In genomic region chr1:145711213-145711651, GRCh38 we compare ENCODE assay signal across 1 cellular context.
A peak's percentile ranks its signal among the peaks of the same experiment; 100 is the strongest.
TF ChIP-seq lines count a peak whose summit lies in the region.

No MANE protein-coding gene starts in this region.

TF ChIP-seq in HepG2, 621 proteins besides CTCF, POLR2A, EP300 and RAD21 (continued from another document and continues in another):
- TF ChIP-seq, protein P1, sequence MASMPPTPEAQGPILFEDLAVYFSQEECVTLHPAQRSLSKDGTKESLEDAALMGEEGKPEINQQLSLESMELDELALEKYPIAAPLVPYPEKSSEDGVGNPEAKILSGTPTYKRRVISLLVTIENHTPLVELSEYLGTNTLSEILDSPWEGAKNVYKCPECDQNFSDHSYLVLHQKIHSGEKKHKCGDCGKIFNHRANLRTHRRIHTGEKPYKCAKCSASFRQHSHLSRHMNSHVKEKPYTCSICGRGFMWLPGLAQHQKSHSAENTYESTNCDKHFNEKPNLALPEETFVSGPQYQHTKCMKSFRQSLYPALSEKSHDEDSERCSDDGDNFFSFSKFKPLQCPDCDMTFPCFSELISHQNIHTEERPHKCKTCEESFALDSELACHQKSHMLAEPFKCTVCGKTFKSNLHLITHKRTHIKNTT (CRISPR knock-in tag; IDR thresholded peaks at IDR 0.05): no peak
- TF ChIP-seq SIX4 (CRISPR knock-in tag; IDR thresholded peaks at IDR 0.05) (no peak), KLF13 (CRISPR knock-in tag; IDR thresholded peaks at IDR 0.05) (no peak), ZNF331 (CRISPR knock-in tag; IDR thresholded peaks at IDR 0.05) (peak; percentile 42; the same call in 1 of the 2 replicates), ZNF12 (CRISPR knock-in tag; IDR thresholded peaks at IDR 0.05) (peak; percentile 27; the same call in 1 of the 2 replicates), NR2F1 (CRISPR knock-in tag; IDR thresholded peaks at IDR 0.05) (no peak), MXD4 (CRISPR knock-in tag; IDR thresholded peaks at IDR 0.05) (no peak), ZNF503 (CRISPR knock-in tag; IDR thresholded peaks at IDR 0.05) (peak; percentile 59; the same call in 1 of the 2 replicates), ZBTB7A (CRISPR knock-in tag; IDR thresholded peaks at IDR 0.05) (peak; percentile 53; the same call in 1 of the 2 replicates), HNF1B (CRISPR knock-in tag; IDR thresholded peaks at IDR 0.05) (peak; percentile 56; the same call in 1 of the 2 replicates), PAX8 (CRISPR knock-in tag; IDR thresholded peaks at IDR 0.05; ENCODE audit: borderline replicate concordance) (no peak), ZNF605 (CRISPR knock-in tag; IDR thresholded peaks at IDR 0.05) (no peak), THRA (CRISPR knock-in tag; IDR thresholded peaks at IDR 0.05; ENCODE audit: borderline replicate concordance) (peak; percentile 74; the same call in 1 of the 2 replicates), POLR2G (IDR thresholded peaks at IDR 0.05; ENCODE audit: low read depth, low read length) (no peak), TOE1 (CRISPR knock-in tag; IDR thresholded peaks at IDR 0.05) (no peak), KDM6A (CRISPR knock-in tag; IDR thresholded peaks at IDR 0.05; ENCODE audit: low read depth) (peak; percentile 83), ZNF674 (CRISPR knock-in tag; IDR thresholded peaks at IDR 0.05; ENCODE audit: low read depth) (no peak), HNRNPL (IDR thresholded peaks at IDR 0.05; ENCODE audit: low read depth, low read length) (no peak), RFX1 (IDR thresholded peaks at IDR 0.05) (no peak), SAP130 (CRISPR knock-in tag; IDR thresholded peaks at IDR 0.05; ENCODE audit: low read depth) (peak; percentile 56), ZBTB3 (CRISPR knock-in tag; IDR thresholded peaks at IDR 0.05; ENCODE audit: borderline replicate concordance, low read depth) (peak; percentile 46; the same call in 1 of the 2 replicates), FOXA3 (CRISPR knock-in tag; IDR thresholded peaks at IDR 0.05) (peak; percentile 74), U2AF2 (IDR thresholded peaks at IDR 0.05; ENCODE audit: low read depth, low read length) (no peak), FOXA1 (IDR thresholded peaks at IDR 0.05) (no peak), FOXA1 (CRISPR knock-in tag; IDR thresholded peaks at IDR 0.05) (peak; percentile 73), ZNF883 (CRISPR knock-in tag; IDR thresholded peaks at IDR 0.05; ENCODE audit: not compliant biosample characterization) (no peak), IRF2 (CRISPR knock-in tag; IDR thresholded peaks at IDR 0.05) (peak; percentile 37; the same call in 1 of the 2 replicates), HDAC2 (CRISPR knock-in tag; IDR thresholded peaks at IDR 0.05) (peak; percentile 71; the same call in 1 of the 2 replicates), ZNF790 (CRISPR knock-in tag; IDR thresholded peaks at IDR 0.05; ENCODE audit: borderline replicate concordance) (no peak), IKZF5 (CRISPR knock-in tag; IDR thresholded peaks at IDR 0.05) (peak; percentile 59), THAP8 (CRISPR knock-in tag; IDR thresholded peaks at IDR 0.05; ENCODE audit: borderline replicate concordance) (no peak), ZNF816 (CRISPR knock-in tag; IDR thresholded peaks at IDR 0.05; ENCODE audit: borderline replicate concordance) (no peak), NFKBIZ (CRISPR knock-in tag; IDR thresholded peaks at IDR 0.05) (no peak), RARA (CRISPR knock-in tag; IDR thresholded peaks at IDR 0.05) (peak; percentile 48; the same call in 1 of the 2 replicates), ZNF83 (CRISPR knock-in tag; IDR thresholded peaks at IDR 0.05; ENCODE audit: borderline replicate concordance) (no peak), REPIN1 (CRISPR knock-in tag; IDR thresholded peaks at IDR 0.05; ENCODE audit: borderline replicate concordance, low read depth) (no peak), TBX2 (CRISPR knock-in tag; IDR thresholded peaks at IDR 0.05; ENCODE audit: borderline replicate concordance) (0 out of 2 replicates have a peak, but pooled peaks have one; percentile 30), BCLAF1 (IDR thresholded peaks at IDR 0.05) (no peak), AGO1 (IDR thresholded peaks at IDR 0.05; ENCODE audit: low read depth, low read length, poor library complexity, severe bottlenecking) (no peak), PHF21A (CRISPR knock-in tag; IDR thresholded peaks at IDR 0.05) (peak; percentile 70), MZF1 (CRISPR knock-in tag; IDR thresholded peaks at IDR 0.05; ENCODE audit: borderline replicate concordance) (no peak), ZMYM4 (CRISPR knock-in tag; IDR thresholded peaks at IDR 0.05) (no peak)
- TF ChIP-seq, protein P2, sequence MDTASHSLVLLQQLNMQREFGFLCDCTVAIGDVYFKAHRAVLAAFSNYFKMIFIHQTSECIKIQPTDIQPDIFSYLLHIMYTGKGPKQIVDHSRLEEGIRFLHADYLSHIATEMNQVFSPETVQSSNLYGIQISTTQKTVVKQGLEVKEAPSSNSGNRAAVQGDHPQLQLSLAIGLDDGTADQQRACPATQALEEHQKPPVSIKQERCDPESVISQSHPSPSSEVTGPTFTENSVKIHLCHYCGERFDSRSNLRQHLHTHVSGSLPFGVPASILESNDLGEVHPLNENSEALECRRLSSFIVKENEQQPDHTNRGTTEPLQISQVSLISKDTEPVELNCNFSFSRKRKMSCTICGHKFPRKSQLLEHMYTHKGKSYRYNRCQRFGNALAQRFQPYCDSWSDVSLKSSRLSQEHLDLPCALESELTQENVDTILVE (CRISPR knock-in tag; IDR thresholded peaks at IDR 0.05): no peak
- TF ChIP-seq, protein P3, sequence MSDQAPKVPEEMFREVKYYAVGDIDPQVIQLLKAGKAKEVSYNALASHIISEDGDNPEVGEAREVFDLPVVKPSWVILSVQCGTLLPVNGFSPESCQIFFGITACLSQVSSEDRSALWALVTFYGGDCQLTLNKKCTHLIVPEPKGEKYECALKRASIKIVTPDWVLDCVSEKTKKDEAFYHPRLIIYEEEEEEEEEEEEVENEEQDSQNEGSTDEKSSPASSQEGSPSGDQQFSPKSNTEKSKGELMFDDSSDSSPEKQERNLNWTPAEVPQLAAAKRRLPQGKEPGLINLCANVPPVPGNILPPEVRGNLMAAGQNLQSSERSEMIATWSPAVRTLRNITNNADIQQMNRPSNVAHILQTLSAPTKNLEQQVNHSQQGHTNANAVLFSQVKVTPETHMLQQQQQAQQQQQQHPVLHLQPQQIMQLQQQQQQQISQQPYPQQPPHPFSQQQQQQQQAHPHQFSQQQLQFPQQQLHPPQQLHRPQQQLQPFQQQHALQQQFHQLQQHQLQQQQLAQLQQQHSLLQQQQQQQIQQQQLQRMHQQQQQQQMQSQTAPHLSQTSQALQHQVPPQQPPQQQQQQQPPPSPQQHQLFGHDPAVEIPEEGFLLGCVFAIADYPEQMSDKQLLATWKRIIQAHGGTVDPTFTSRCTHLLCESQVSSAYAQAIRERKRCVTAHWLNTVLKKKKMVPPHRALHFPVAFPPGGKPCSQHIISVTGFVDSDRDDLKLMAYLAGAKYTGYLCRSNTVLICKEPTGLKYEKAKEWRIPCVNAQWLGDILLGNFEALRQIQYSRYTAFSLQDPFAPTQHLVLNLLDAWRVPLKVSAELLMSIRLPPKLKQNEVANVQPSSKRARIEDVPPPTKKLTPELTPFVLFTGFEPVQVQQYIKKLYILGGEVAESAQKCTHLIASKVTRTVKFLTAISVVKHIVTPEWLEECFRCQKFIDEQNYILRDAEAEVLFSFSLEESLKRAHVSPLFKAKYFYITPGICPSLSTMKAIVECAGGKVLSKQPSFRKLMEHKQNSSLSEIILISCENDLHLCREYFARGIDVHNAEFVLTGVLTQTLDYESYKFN (CRISPR knock-in tag; conservative IDR thresholded peaks at IDR 0.05): peak; percentile 88
- TF ChIP-seq, protein P4, sequence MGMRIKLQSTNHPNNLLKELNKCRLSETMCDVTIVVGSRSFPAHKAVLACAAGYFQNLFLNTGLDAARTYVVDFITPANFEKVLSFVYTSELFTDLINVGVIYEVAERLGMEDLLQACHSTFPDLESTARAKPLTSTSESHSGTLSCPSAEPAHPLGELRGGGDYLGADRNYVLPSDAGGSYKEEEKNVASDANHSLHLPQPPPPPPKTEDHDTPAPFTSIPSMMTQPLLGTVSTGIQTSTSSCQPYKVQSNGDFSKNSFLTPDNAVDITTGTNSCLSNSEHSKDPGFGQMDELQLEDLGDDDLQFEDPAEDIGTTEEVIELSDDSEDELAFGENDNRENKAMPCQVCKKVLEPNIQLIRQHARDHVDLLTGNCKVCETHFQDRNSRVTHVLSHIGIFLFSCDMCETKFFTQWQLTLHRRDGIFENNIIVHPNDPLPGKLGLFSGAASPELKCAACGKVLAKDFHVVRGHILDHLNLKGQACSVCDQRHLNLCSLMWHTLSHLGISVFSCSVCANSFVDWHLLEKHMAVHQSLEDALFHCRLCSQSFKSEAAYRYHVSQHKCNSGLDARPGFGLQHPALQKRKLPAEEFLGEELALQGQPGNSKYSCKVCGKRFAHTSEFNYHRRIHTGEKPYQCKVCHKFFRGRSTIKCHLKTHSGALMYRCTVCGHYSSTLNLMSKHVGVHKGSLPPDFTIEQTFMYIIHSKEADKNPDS (CRISPR knock-in tag; IDR thresholded peaks at IDR 0.05): peak; percentile 93; the same call in 1 of the 2 replicates
